In the genomic region with DNA sequence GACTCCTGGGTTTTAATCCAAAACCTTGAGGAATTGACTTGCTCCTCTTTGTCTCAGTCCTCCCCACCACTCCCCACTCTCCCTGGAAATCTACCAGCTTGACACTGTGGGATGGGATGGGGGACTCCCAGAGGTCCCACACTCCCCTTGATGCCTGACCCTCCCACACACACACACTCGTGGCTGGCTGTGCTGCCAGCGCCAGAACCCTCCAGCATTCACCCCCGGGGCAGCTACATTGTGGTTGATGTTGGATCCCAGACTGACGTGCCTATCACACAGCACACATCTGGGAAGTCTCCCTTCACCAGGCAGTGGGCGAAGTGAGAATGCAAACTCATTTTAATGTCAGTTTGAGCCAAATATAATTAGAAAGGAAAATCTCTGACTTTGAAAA, we compare ENCODE assay signal across 1 cellular context.
TF ChIP-seq lines count a peak whose summit lies in the region.

No MANE protein-coding gene starts in this region.

TF ChIP-seq in WTC11, 78 proteins besides CTCF, POLR2A, EP300 and RAD21 (continued from another document):
- TF ChIP-seq ARID4B (CRISPR knock-in tag; IDR thresholded peaks at IDR 0.05; ENCODE audit: borderline replicate concordance), result no peak
- TF ChIP-seq, protein P1, sequence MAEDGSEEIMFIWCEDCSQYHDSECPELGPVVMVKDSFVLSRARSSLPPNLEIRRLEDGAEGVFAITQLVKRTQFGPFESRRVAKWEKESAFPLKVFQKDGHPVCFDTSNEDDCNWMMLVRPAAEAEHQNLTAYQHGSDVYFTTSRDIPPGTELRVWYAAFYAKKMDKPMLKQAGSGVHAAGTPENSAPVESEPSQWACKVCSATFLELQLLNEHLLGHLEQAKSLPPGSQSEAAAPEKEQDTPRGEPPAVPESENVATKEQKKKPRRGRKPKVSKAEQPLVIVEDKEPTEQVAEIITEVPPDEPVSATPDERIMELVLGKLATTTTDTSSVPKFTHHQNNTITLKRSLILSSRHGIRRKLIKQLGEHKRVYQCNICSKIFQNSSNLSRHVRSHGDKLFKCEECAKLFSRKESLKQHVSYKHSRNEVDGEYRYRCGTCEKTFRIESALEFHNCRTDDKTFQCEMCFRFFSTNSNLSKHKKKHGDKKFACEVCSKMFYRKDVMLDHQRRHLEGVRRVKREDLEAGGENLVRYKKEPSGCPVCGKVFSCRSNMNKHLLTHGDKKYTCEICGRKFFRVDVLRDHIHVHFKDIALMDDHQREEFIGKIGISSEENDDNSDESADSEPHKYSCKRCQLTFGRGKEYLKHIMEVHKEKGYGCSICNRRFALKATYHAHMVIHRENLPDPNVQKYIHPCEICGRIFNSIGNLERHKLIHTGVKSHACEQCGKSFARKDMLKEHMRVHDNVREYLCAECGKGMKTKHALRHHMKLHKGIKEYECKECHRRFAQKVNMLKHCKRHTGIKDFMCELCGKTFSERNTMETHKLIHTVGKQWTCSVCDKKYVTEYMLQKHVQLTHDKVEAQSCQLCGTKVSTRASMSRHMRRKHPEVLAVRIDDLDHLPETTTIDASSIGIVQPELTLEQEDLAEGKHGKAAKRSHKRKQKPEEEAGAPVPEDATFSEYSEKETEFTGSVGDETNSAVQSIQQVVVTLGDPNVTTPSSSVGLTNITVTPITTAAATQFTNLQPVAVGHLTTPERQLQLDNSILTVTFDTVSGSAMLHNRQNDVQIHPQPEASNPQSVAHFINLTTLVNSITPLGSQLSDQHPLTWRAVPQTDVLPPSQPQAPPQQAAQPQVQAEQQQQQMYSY (CRISPR knock-in tag; IDR thresholded peaks at IDR 0.05), result no peak
- TF ChIP-seq CREM (CRISPR knock-in tag; IDR thresholded peaks at IDR 0.05), result no peak
- TF ChIP-seq PRRX2 (CRISPR knock-in tag; IDR thresholded peaks at IDR 0.05), result no peak
- TF ChIP-seq NR3C1 (CRISPR knock-in tag; conservative IDR thresholded peaks at IDR 0.05; ENCODE audit: low read depth), result no peak
- TF ChIP-seq, protein P2, sequence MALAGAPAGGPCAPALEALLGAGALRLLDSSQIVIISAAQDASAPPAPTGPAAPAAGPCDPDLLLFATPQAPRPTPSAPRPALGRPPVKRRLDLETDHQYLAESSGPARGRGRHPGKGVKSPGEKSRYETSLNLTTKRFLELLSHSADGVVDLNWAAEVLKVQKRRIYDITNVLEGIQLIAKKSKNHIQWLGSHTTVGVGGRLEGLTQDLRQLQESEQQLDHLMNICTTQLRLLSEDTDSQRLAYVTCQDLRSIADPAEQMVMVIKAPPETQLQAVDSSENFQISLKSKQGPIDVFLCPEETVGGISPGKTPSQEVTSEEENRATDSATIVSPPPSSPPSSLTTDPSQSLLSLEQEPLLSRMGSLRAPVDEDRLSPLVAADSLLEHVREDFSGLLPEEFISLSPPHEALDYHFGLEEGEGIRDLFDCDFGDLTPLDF (CRISPR knock-in tag; IDR thresholded peaks at IDR 0.05), result no peak
- no peak for TF ChIP-seq ATF3 (CRISPR knock-in tag; conservative IDR thresholded peaks at IDR 0.05)
- TF ChIP-seq, protein P3, sequence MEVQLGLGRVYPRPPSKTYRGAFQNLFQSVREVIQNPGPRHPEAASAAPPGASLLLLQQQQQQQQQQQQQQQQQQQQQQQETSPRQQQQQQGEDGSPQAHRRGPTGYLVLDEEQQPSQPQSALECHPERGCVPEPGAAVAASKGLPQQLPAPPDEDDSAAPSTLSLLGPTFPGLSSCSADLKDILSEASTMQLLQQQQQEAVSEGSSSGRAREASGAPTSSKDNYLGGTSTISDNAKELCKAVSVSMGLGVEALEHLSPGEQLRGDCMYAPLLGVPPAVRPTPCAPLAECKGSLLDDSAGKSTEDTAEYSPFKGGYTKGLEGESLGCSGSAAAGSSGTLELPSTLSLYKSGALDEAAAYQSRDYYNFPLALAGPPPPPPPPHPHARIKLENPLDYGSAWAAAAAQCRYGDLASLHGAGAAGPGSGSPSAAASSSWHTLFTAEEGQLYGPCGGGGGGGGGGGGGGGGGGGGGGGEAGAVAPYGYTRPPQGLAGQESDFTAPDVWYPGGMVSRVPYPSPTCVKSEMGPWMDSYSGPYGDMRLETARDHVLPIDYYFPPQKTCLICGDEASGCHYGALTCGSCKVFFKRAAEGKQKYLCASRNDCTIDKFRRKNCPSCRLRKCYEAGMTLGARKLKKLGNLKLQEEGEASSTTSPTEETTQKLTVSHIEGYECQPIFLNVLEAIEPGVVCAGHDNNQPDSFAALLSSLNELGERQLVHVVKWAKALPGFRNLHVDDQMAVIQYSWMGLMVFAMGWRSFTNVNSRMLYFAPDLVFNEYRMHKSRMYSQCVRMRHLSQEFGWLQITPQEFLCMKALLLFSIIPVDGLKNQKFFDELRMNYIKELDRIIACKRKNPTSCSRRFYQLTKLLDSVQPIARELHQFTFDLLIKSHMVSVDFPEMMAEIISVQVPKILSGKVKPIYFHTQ (CRISPR knock-in tag; IDR thresholded peaks at IDR 0.05), result no peak
- no peak for TF ChIP-seq TEAD4 (CRISPR knock-in tag; IDR thresholded peaks at IDR 0.05)
